1 cellular context compared by ENCODE assay signal in the genomic region with DNA sequence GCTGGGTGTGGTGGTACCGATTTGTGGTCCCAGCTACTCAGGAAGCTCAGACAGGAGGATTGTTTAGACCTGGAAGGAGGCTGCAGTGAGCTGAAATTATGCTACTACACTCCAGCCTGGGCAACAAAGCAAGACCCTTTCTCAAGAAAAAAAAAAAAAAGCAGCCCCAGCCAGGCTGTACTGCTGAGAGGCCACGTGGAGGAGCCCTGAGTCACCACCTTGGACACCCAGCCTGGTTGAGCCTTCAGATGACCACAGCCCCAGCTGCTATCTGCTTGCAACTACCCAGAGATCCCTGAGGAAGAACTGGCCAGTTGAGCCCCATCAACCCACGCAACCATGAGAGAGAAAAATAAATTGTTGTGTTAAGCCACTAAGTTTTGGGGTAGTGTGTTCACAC.
TF ChIP-seq lines count a peak whose summit lies in the region.

No MANE protein-coding gene starts in this region.

TF ChIP-seq in K562, 482 proteins besides CTCF, POLR2A, EP300 and RAD21 (continued from another document):
- TF ChIP-seq, protein P1, sequence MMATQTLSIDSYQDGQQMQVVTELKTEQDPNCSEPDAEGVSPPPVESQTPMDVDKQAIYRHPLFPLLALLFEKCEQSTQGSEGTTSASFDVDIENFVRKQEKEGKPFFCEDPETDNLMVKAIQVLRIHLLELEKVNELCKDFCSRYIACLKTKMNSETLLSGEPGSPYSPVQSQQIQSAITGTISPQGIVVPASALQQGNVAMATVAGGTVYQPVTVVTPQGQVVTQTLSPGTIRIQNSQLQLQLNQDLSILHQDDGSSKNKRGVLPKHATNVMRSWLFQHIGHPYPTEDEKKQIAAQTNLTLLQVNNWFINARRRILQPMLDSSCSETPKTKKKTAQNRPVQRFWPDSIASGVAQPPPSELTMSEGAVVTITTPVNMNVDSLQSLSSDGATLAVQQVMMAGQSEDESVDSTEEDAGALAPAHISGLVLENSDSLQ (IDR thresholded peaks at IDR 0.05): no peak
- TF ChIP-seq NEUROD1 (IDR thresholded peaks at IDR 0.05; ENCODE audit: borderline replicate concordance, low read depth, low read length, partially characterized antibody): no peak
- TF ChIP-seq HDGF (IDR thresholded peaks at IDR 0.05): no peak
- no peak for TF ChIP-seq ATF7 (IDR thresholded peaks at IDR 0.05)
- no peak for TF ChIP-seq EP400 (IDR thresholded peaks at IDR 0.05)
- TF ChIP-seq, protein P2, sequence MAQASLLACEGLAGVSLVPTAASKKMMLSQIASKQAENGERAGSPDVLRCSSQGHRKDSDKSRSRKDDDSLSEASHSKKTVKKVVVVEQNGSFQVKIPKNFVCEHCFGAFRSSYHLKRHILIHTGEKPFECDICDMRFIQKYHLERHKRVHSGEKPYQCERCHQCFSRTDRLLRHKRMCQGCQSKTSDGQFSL (CRISPR knock-in tag; IDR thresholded peaks at IDR 0.05): no peak
- TF ChIP-seq, protein P2 (tag; IDR thresholded peaks at IDR 0.05): no peak
- TF ChIP-seq HDAC8 (tag; IDR thresholded peaks at IDR 0.05): no peak
- TF ChIP-seq, protein P3, sequence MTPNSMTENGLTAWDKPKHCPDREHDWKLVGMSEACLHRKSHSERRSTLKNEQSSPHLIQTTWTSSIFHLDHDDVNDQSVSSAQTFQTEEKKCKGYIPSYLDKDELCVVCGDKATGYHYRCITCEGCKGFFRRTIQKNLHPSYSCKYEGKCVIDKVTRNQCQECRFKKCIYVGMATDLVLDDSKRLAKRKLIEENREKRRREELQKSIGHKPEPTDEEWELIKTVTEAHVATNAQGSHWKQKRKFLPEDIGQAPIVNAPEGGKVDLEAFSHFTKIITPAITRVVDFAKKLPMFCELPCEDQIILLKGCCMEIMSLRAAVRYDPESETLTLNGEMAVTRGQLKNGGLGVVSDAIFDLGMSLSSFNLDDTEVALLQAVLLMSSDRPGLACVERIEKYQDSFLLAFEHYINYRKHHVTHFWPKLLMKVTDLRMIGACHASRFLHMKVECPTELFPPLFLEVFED (CRISPR knock-in tag; conservative IDR thresholded peaks at IDR 0.05): no peak
- TF ChIP-seq ESRRA (IDR thresholded peaks at IDR 0.05; ENCODE audit: borderline replicate concordance, low read depth): peak; percentile 43; the same call in 1 of the 2 replicates
- TF ChIP-seq, protein P4, sequence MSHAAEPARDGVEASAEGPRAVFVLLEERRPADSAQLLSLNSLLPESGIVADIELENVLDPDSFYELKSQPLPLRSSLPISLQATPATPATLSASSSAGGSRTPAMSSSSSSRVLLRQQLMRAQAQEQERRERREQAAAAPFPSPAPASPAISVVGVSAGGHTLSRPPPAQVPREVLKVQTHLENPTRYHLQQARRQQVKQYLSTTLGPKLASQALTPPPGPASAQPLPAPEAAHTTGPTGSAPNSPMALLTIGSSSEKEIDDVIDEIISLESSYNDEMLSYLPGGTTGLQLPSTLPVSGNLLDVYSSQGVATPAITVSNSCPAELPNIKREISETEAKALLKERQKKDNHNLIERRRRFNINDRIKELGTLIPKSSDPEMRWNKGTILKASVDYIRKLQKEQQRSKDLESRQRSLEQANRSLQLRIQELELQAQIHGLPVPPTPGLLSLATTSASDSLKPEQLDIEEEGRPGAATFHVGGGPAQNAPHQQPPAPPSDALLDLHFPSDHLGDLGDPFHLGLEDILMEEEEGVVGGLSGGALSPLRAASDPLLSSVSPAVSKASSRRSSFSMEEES (CRISPR knock-in tag; IDR thresholded peaks at IDR 0.05): no peak
- TF ChIP-seq DIDO1 (tag; IDR thresholded peaks at IDR 0.05; ENCODE audit: low read depth): no peak
- TF ChIP-seq CHD1 (IDR thresholded peaks at IDR 0.05; ENCODE audit: low read length): no peak
- no peak for TF ChIP-seq HSF4 (CRISPR knock-in tag; IDR thresholded peaks at IDR 0.05; ENCODE audit: borderline replicate concordance)
- no peak for TF ChIP-seq FIP1L1 (IDR thresholded peaks at IDR 0.05; ENCODE audit: low read depth, low read length, poor library complexity, severe bottlenecking)
- no peak for TF ChIP-seq NFE2L1 (tag; IDR thresholded peaks at IDR 0.05; ENCODE audit: borderline replicate concordance, low read depth)
- TF ChIP-seq ZFP36 (IDR thresholded peaks at IDR 0.05; ENCODE audit: low read depth, low read length, partially characterized antibody): peak; percentile 39
- TF ChIP-seq PYGO2 (tag; IDR thresholded peaks at IDR 0.05): no peak
- peak; percentile 99 for TF ChIP-seq ZNF384 (IDR thresholded peaks at IDR 0.05; ENCODE audit: low read depth, low read length)
- TF ChIP-seq NCOA2 (IDR thresholded peaks at IDR 0.05; ENCODE audit: partially characterized antibody in 2 of 2): no peak
- TF ChIP-seq, protein P5, sequence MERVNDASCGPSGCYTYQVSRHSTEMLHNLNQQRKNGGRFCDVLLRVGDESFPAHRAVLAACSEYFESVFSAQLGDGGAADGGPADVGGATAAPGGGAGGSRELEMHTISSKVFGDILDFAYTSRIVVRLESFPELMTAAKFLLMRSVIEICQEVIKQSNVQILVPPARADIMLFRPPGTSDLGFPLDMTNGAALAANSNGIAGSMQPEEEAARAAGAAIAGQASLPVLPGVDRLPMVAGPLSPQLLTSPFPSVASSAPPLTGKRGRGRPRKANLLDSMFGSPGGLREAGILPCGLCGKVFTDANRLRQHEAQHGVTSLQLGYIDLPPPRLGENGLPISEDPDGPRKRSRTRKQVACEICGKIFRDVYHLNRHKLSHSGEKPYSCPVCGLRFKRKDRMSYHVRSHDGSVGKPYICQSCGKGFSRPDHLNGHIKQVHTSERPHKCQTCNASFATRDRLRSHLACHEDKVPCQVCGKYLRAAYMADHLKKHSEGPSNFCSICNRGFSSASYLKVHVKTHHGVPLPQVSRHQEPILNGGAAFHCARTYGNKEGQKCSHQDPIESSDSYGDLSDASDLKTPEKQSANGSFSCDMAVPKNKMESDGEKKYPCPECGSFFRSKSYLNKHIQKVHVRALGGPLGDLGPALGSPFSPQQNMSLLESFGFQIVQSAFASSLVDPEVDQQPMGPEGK (CRISPR knock-in tag; IDR thresholded peaks at IDR 0.05; ENCODE audit: borderline replicate concordance): no peak
- TF ChIP-seq NELFE (IDR thresholded peaks at IDR 0.05; ENCODE audit: insufficient read depth, insufficient read length): no peak
- no peak for TF ChIP-seq MIER1 (IDR thresholded peaks at IDR 0.05; ENCODE audit: low read depth)
- TF ChIP-seq, protein P6, sequence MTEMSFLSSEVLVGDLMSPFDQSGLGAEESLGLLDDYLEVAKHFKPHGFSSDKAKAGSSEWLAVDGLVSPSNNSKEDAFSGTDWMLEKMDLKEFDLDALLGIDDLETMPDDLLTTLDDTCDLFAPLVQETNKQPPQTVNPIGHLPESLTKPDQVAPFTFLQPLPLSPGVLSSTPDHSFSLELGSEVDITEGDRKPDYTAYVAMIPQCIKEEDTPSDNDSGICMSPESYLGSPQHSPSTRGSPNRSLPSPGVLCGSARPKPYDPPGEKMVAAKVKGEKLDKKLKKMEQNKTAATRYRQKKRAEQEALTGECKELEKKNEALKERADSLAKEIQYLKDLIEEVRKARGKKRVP (CRISPR knock-in tag; IDR thresholded peaks at IDR 0.05): no peak
- TF ChIP-seq, protein P7, sequence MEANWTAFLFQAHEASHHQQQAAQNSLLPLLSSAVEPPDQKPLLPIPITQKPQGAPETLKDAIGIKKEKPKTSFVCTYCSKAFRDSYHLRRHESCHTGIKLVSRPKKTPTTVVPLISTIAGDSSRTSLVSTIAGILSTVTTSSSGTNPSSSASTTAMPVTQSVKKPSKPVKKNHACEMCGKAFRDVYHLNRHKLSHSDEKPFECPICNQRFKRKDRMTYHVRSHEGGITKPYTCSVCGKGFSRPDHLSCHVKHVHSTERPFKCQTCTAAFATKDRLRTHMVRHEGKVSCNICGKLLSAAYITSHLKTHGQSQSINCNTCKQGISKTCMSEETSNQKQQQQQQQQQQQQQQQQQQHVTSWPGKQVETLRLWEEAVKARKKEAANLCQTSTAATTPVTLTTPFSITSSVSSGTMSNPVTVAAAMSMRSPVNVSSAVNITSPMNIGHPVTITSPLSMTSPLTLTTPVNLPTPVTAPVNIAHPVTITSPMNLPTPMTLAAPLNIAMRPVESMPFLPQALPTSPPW (CRISPR knock-in tag; IDR thresholded peaks at IDR 0.05): peak; percentile 61; the same call in 1 of the 2 replicates
- TF ChIP-seq YY1 (IDR thresholded peaks at IDR 0.05; ENCODE audit: borderline replicate concordance in 1 of 3, control insufficient read depth in 1 of 3, extremely low read depth in 1 of 3, insufficient read depth in 3 of 3, insufficient read length in 1 of 3, insufficient replicate concordance in 2 of 3, low read depth in 1 of 3, low read length in 2 of 3): no peak
- TF ChIP-seq, protein P8, sequence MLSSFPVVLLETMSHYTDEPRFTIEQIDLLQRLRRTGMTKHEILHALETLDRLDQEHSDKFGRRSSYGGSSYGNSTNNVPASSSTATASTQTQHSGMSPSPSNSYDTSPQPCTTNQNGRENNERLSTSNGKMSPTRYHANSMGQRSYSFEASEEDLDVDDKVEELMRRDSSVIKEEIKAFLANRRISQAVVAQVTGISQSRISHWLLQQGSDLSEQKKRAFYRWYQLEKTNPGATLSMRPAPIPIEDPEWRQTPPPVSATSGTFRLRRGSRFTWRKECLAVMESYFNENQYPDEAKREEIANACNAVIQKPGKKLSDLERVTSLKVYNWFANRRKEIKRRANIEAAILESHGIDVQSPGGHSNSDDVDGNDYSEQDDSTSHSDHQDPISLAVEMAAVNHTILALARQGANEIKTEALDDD (IDR thresholded peaks at IDR 0.05): peak; percentile 65; the same call in 1 of the 2 replicates
- no peak for TF ChIP-seq ZNF764 (CRISPR knock-in tag; IDR thresholded peaks at IDR 0.05; ENCODE audit: low read depth)
- TF ChIP-seq, protein P9, sequence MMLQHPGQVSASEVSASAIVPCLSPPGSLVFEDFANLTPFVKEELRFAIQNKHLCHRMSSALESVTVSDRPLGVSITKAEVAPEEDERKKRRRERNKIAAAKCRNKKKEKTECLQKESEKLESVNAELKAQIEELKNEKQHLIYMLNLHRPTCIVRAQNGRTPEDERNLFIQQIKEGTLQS (IDR thresholded peaks at IDR 0.05): no peak
- TF ChIP-seq, protein P9 (CRISPR knock-in tag; conservative IDR thresholded peaks at IDR 0.05): no peak
- no peak for TF ChIP-seq ZBTB8A (IDR thresholded peaks at IDR 0.05; ENCODE audit: partially characterized antibody)
- TF ChIP-seq, protein P10, sequence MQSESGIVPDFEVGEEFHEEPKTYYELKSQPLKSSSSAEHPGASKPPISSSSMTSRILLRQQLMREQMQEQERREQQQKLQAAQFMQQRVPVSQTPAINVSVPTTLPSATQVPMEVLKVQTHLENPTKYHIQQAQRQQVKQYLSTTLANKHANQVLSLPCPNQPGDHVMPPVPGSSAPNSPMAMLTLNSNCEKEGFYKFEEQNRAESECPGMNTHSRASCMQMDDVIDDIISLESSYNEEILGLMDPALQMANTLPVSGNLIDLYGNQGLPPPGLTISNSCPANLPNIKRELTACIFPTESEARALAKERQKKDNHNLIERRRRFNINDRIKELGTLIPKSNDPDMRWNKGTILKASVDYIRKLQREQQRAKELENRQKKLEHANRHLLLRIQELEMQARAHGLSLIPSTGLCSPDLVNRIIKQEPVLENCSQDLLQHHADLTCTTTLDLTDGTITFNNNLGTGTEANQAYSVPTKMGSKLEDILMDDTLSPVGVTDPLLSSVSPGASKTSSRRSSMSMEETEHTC (IDR thresholded peaks at IDR 0.05): no peak
- no peak for TF ChIP-seq ZNF41 (CRISPR knock-in tag; conservative IDR thresholded peaks at IDR 0.05)
- TF ChIP-seq SNIP1 (IDR thresholded peaks at IDR 0.05; ENCODE audit: low read depth): no peak
- TF ChIP-seq, protein P11, sequence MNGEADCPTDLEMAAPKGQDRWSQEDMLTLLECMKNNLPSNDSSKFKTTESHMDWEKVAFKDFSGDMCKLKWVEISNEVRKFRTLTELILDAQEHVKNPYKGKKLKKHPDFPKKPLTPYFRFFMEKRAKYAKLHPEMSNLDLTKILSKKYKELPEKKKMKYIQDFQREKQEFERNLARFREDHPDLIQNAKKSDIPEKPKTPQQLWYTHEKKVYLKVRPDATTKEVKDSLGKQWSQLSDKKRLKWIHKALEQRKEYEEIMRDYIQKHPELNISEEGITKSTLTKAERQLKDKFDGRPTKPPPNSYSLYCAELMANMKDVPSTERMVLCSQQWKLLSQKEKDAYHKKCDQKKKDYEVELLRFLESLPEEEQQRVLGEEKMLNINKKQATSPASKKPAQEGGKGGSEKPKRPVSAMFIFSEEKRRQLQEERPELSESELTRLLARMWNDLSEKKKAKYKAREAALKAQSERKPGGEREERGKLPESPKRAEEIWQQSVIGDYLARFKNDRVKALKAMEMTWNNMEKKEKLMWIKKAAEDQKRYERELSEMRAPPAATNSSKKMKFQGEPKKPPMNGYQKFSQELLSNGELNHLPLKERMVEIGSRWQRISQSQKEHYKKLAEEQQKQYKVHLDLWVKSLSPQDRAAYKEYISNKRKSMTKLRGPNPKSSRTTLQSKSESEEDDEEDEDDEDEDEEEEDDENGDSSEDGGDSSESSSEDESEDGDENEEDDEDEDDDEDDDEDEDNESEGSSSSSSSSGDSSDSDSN (IDR thresholded peaks at IDR 0.05; ENCODE audit: borderline replicate concordance in 1 of 2, low read depth in 2 of 2, low read length in 2 of 2): no peak
- TF ChIP-seq TGIF2 (CRISPR knock-in tag; IDR thresholded peaks at IDR 0.05): no peak
- no peak for TF ChIP-seq ZNF431 (CRISPR knock-in tag; IDR thresholded peaks at IDR 0.05)
- no peak for TF ChIP-seq ZC3H11A (IDR thresholded peaks at IDR 0.05; ENCODE audit: low read depth, low read length)
- no peak for TF ChIP-seq ZFX (CRISPR knock-in tag; IDR thresholded peaks at IDR 0.05)
